ENCODE assay signal across 13 cellular contexts in the genomic region with DNA sequence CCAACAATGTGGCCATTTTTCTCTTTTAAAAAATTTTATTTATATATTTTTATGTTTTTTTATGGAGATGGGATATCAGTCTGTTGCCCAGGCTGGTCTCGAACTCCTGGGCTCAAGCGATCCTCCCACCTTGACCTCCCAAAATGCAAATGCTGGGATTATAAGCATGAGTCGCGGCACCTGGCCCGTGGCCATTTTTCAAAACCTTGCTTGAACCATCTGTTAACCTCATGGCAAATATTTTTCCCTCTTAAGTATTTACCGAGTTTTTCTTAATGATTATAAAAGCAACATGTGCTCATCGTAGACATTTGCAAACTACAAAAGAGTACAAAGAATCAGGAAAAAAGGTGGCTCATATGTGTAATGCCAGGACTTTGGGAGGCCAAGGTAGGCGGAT.
A peak's percentile ranks its signal among the peaks of the same experiment; 100 is the strongest.
DNase-seq lines count a peak whose midpoint lies in the region; TF ChIP-seq lines count a peak whose summit lies in the region.
"Had no signal": no experiment of that assay in that cellular context is flagged by ENCODE, and none has a peak within 500 bp of the region (broad histone marks: within the 10 kb centered on the region; RNA-seq: fewer than 3 reads in every experiment).

No MANE protein-coding gene starts in this region.

- H4K20me1 ChIP-seq in SU-DHL-6 (ENCODE audit: low read depth, low read length), result no peaks in the 10 kb centered on the region

- H3K36me3 ChIP-seq in SU-DHL-6 (ENCODE audit: low read length) (no peaks in the 10 kb centered on the region), stomach (peaks cover 17 to 76% (median 61%) of the 10 kb centered on the region in 4 donors)

- H3K27me3 ChIP-seq in SU-DHL-6 (ENCODE audit: low read length) (no peaks in the 10 kb centered on the region), stomach (no peaks in the 10 kb centered on the region)
- H3K27me3 ChIP-seq: heart right ventricle had no signal

- peaks cover 17 to 70% (median 46%) of the 10 kb centered on the region in 4 donors for H3K4me1 ChIP-seq in stomach

- DNase-seq in EH (ENCODE audit: low read depth) (peak; percentile 51), fibroblast of villous mesenchyme (ENCODE audit: low read depth) (peak; percentile 36), stomach (no peak), NCI-H1092 (lab: John Stamatoyannopoulos, UW) (no peak), nucleus accumbens (lab: John Stamatoyannopoulos, UW) (no peak)
- DNase-seq in stimulated activated CD4-positive, alpha-beta T cell treated with anti-CD3 and anti-CD28 coated beads, Interleukin-4, amount 100 ng/mL, for 24 hours, result no peak
- DNase-seq in activated effector memory CD4-positive, alpha-beta T cell treated with Interleukin-2 at 50 U/mL for 16 hours, result no peak
- DNase-seq: DND-41, heart right ventricle, NCI-H345 had no signal

- 70 to 83% (median 78%) methylated on average over 8 of the region's 8 CpGs for WGBS in stomach, 5 donors

- TF ChIP-seq EP300 in stomach (IDR thresholded peaks at IDR 0.05), result no peak

- TF ChIP-seq POLR2A in stomach (IDR thresholded peaks at IDR 0.05), result no peak

- TF ChIP-seq CTCF in SU-DHL-6 (IDR thresholded peaks at IDR 0.05; ENCODE audit: insufficient read depth, low read length, poor library complexity, severe bottlenecking) (no peak), fibroblast of villous mesenchyme (IDR thresholded peaks at IDR 0.05; ENCODE audit: insufficient read depth, low read depth, low read length) (no peak), stomach (IDR thresholded peaks at IDR 0.05) (no peak)

- intact Hi-C loops in stomach (cut with DNase I; ENCODE audit: low total_unique reads), result no loop called here

- no peaks in the 10 kb centered on the region for H3K79me2 ChIP-seq in SU-DHL-6 (ENCODE audit: insufficient read depth, low read length)

- H3K4me2 ChIP-seq in SU-DHL-6 (ENCODE audit: low read depth, low read length, poor library complexity, severe bottlenecking), result peak overlapping the region; percentile 51

- H2AFZ ChIP-seq in SU-DHL-6 (ENCODE audit: low read depth, low read length, severe bottlenecking), result no peak overlapping the region

- H3F3A ChIP-seq in SU-DHL-6 (ENCODE audit: insufficient read depth), result peaks cover 15% of the 10 kb centered on the region

- H3K9me3 ChIP-seq in SU-DHL-6 (ENCODE audit: insufficient read depth, low read length), result no peaks in the 10 kb centered on the region
- no peaks in the 10 kb centered on the region for H3K9me3 ChIP-seq in stomach
- H3K9me3 ChIP-seq: heart right ventricle had no signal

- H3K4me3 ChIP-seq in SU-DHL-6 (ENCODE audit: insufficient read depth, low read length, poor library complexity, severe bottlenecking) (no peak overlapping the region), fibroblast of villous mesenchyme (ENCODE audit: low read depth, low read length) (no peak overlapping the region), stomach (no peak overlapping the region)
- H3K4me3 ChIP-seq: GM12878, heart right ventricle had no signal

- no peaks in the 10 kb centered on the region for H3K9me2 ChIP-seq in SU-DHL-6 (replicated peaks; ENCODE audit: insufficient read depth, low read length)

- peak overlapping the region; percentile 82 for H3K27ac ChIP-seq in SU-DHL-6 (ENCODE audit: low read depth, low read length)
- peak overlapping the region in 4 of 5 donors; percentile 73 to 86 (median 77) for H3K27ac ChIP-seq in stomach
- H3K27ac ChIP-seq: VCaP had no signal

- H3K9ac ChIP-seq in SU-DHL-6 (ENCODE audit: low read length), result peak overlapping the region; percentile 41; the same call in 1 of the 2 replicates

Comparison
In these comparisons a context has a peak if more than half of its experiments do, and no peak if none do; other contexts are left out.
1. DNase-seq: peak in EH (single experiment) and fibroblast of villous mesenchyme (single experiment); none in stomach (single experiment), stimulated activated CD4-positive, alpha-beta T cell treated with anti-CD3 and anti-CD28 coated beads, Interleukin-4, amount 100 ng/mL, for 24 hours (single experiment), activated effector memory CD4-positive, alpha-beta T cell treated with Interleukin-2 at 50 U/mL for 16 hours (single experiment), NCI-H1092 (single experiment) and nucleus accumbens (0 of 56).